16 cellular contexts compared by ENCODE assay signal in genomic region chr19:50717891-50718254, GRCh38. TPM values are rescaled to one million over a fixed set of nuclear protein-coding genes. Genes with fewer than 3 reads are reported as not detected.
DNase-seq lines count a peak whose midpoint lies in the region; ATAC-seq, FAIRE-seq and TF ChIP-seq lines count a peak whose summit lies in the region.
"Had no signal": no experiment of that assay in that cellular context is flagged by ENCODE, and none has a peak within 500 bp of the region (broad histone marks: within the 10 kb centered on the region; RNA-seq: fewer than 3 reads in every experiment).

No MANE protein-coding gene starts in this region.

- peak overlapping the region; percentile 58 for H3K4me3 Mint-ChIP-seq in WTC11

- no peaks in the 10 kb centered on the region for H3K9me3 ChIP-seq in right cardiac atrium (ENCODE audit: control insufficient read depth, low read length)
- no peaks in the 10 kb centered on the region for H3K9me3 ChIP-seq in tibial artery
- H3K9me3 ChIP-seq: BE2C had no signal

- H3K27me3 Mint-ChIP-seq in WTC11 (ENCODE audit: low read depth) = peaks cover 46% of the 10 kb centered on the region

- H3K27ac Mint-ChIP-seq in WTC11 = no peak overlapping the region
- H3K27ac Mint-ChIP-seq: naive thymus-derived CD4-positive, alpha-beta T cell had no signal

- no peak for DNase-seq in right cardiac atrium
- DNase-seq in cardiac septum (ENCODE audit: low spot score) = no peak
- peak; percentile 64 for DNase-seq in WTC11 (ENCODE audit: low spot score)
- no peak for DNase-seq in kidney epithelial cell (ENCODE audit: low read depth)
- no peak for DNase-seq in urothelium cell line (ENCODE audit: low spot score)
- DNase-seq in KG1 (lab: John Stamatoyannopoulos, UW) = no peak
- no peak for DNase-seq in tibial artery
- DNase-seq: activated naive CD4-positive, alpha-beta T cell treated with Interleukin-2 at 50 U/mL for 16 hours; BE2C; islet precursor cell; MM.1S; naive thymus-derived CD4-positive, alpha-beta T cell; NCI-H345 had no signal

- H3K4me1 Mint-ChIP-seq in WTC11 = peaks cover 39% of the 10 kb centered on the region

- WGBS in right cardiac atrium = 12% methylated on average over 13 of the region's 13 CpGs

- ATAC-seq in right cardiac atrium (no peak), WTC11 (no peak), HG03460 (IDR thresholded peaks at IDR 0.05; ENCODE audit: unreplicated experiment) (no peak)
- ATAC-seq: naive thymus-derived CD4-positive, alpha-beta T cell; Panc1 had no signal

- intact Hi-C loops in right cardiac atrium (cut with DNase I) (no loop called here), cardiac septum (cut with DNase I) (no loop called here), tibial artery (cut with DNase I; ENCODE audit: low total_unique reads) (no loop called here)

- H3K36me3 ChIP-seq in kidney epithelial cell (ENCODE audit: control insufficient read depth, insufficient read depth, low read length) (no peaks in the 10 kb centered on the region), tibial artery (no peaks in the 10 kb centered on the region)
- H3K36me3 ChIP-seq: BE2C had no signal

- H3K4me3 ChIP-seq in right cardiac atrium (ENCODE audit: low read length) (peak overlapping the region; percentile 46), kidney epithelial cell (ENCODE audit: low read depth, low read length) (peak overlapping the region; percentile 48), tibial artery (no peak overlapping the region)

- H3K9me3 Mint-ChIP-seq in WTC11 = no peaks in the 10 kb centered on the region

- POLR2A ChIA-PET in WTC11 (lab: Charles Lee) = no interaction called here

- H3K27me3 ChIP-seq in right cardiac atrium (ENCODE audit: control insufficient read depth, insufficient read depth) (no peaks in the 10 kb centered on the region), kidney epithelial cell (ENCODE audit: control insufficient read depth, insufficient read depth, low read length) (peaks cover 25% of the 10 kb centered on the region), tibial artery (peaks cover 0 to 80% of the 10 kb centered on the region in 2 donors)

- CTCF ChIA-PET in WTC11 (lab: Charles Lee) = interaction anchor here (1.2 to 1.9 kb wide), 5 partner anchors 13 to 161 kb away, joined by 4 to 11 read pairs (median 8); no protein-coding TSS in a partner anchor

- H3K27ac ChIP-seq in right cardiac atrium (ENCODE audit: low read length) (no peak overlapping the region), tibial artery (no peak overlapping the region)

- TF ChIP-seq CTCF in WTC11 (IDR thresholded peaks at IDR 0.05) (no peak), kidney epithelial cell (IDR thresholded peaks at IDR 0.05; ENCODE audit: insufficient read depth, low read length, poor library complexity, severe bottlenecking) (no peak), tibial artery (IDR thresholded peaks at IDR 0.05) (no peak)

- H3K4me1 ChIP-seq in right cardiac atrium (ENCODE audit: control insufficient read depth, insufficient read depth, low read length) = no peaks in the 10 kb centered on the region
- peaks cover 0 to 22% (median 16%) of the 10 kb centered on the region in 4 donors for H3K4me1 ChIP-seq in tibial artery
- H3K4me1 ChIP-seq: BE2C had no signal

- FAIRE-seq in urothelium cell line (lab: Jason Lieb, UNC) = peak; percentile 53
- FAIRE-seq: colon had no signal

- no peaks in the 10 kb centered on the region for H3K36me3 Mint-ChIP-seq in WTC11

TF ChIP-seq in WTC11, 78 proteins besides CTCF, POLR2A, EP300 and RAD21:
- no peak for TF ChIP-seq ARID4B (CRISPR knock-in tag; IDR thresholded peaks at IDR 0.05; ENCODE audit: borderline replicate concordance)
- no peak for TF ChIP-seq ATF2 (CRISPR knock-in tag; IDR thresholded peaks at IDR 0.05; ENCODE audit: borderline replicate concordance, low read depth)
- no peak for TF ChIP-seq E2F1 (CRISPR knock-in tag; IDR thresholded peaks at IDR 0.05)
- TF ChIP-seq CREM (CRISPR knock-in tag; IDR thresholded peaks at IDR 0.05) = no peak
- no peak for TF ChIP-seq FOXK1 (CRISPR knock-in tag; IDR thresholded peaks at IDR 0.05)
- TF ChIP-seq ZBTB21 (CRISPR knock-in tag; IDR thresholded peaks at IDR 0.05; ENCODE audit: borderline replicate concordance) = no peak
- TF ChIP-seq PRRX2 (CRISPR knock-in tag; IDR thresholded peaks at IDR 0.05) = no peak

RNA-seq across cellular contexts. Expression of gene SHANK1, which starts 1.7 kb away (rescaled TPM):
- total RNA-seq in right cardiac atrium = 1 to 10 TPM in 1 of 4 donors, under 1 TPM in 3; 0.09 to 1.2 (median 0.44) TPM
- 1.9 TPM for polyA plus RNA-seq in right cardiac atrium
- total RNA-seq in cardiac septum = 1.3 TPM
- total RNA-seq in WTC11 (2021) = 3.9 to 8.7 TPM (median 5.0 TPM) in 3 replicates
- total RNA-seq in kidney epithelial cell = 1.2 and 1.6 TPM in 2 replicates
- polyA plus RNA-seq: naive thymus-derived CD4-positive, alpha-beta T cell had no signal

RNA-seq across cellular contexts. Expression of gene CLEC11A, which starts 5.3 kb away (rescaled TPM):
- total RNA-seq in right cardiac atrium = 10 to 100 TPM in 2 of 4 donors, 1 to 10 TPM in 2; 8.2 to 10.2 (median 10.0) TPM
- 5.5 TPM for polyA plus RNA-seq in right cardiac atrium
- total RNA-seq in cardiac septum = 5.1 TPM
- total RNA-seq in WTC11 (2021) = 7.6 to 9.5 TPM (median 8.2 TPM) in 3 replicates
- total RNA-seq in kidney epithelial cell = 6.0 and 12.4 TPM in 2 replicates

RNA-seq across cellular contexts. Expression of gene GPR32, which starts 52.4 kb away (rescaled TPM):
- total RNA-seq in right cardiac atrium = not detected
- polyA plus RNA-seq in right cardiac atrium = not detected
- total RNA-seq in cardiac septum = not detected
- total RNA-seq in WTC11 (2021) = not detected in 3 replicates
- total RNA-seq in kidney epithelial cell = not detected in 2 replicates
- total RNA-seq: naive thymus-derived CD4-positive, alpha-beta T cell had no signal
- polyA plus RNA-seq: naive thymus-derived CD4-positive, alpha-beta T cell had no signal

Comparison
In these comparisons a context has a peak if more than half of its experiments do, and no peak if none do; other contexts are left out.
1. H3K4me3 ChIP-seq: peak in right cardiac atrium (single experiment) and kidney epithelial cell (single experiment); none in tibial artery (0 of 2).